33 cellular contexts compared by ENCODE assay signal in the genomic region with DNA sequence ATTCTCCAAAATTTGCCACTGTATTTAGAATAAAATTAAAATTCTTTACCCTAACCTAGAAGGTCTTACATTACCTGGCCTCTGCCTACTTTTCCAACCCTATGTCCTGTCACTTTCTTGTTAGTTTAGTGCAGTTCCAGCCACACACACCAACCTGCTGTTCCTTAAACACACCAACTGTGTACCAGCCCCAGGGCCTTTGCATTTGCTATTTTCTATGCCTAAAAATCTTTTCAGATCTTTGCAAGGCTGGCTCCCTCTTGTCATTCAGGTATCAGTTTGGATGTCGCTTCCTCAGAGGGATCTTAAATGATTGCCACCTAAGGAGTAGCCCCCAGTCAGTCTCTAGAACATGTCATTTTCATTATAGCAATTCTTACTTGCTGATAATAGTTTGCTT.
"Had no signal": no experiment of that assay in that cellular context is flagged by ENCODE, and none has a peak within 500 bp of the region (broad histone marks: within the 10 kb centered on the region; RNA-seq: fewer than 3 reads in every experiment).

No MANE protein-coding gene starts in this region.

- FAIRE-seq: astrocyte, bronchial epithelial cell, colon had no signal

- H3K4me1 ChIP-seq: adrenal gland, ascending aorta, breast epithelium had no signal

- H3K4me3 ChIP-seq: adrenal gland, ascending aorta, body of pancreas, breast epithelium, cardiac muscle cell had no signal

- H3K27ac ChIP-seq: adrenal gland, ascending aorta, body of pancreas, brain microvascular endothelial cell, breast epithelium, cardiac muscle cell had no signal

- H3K36me3 ChIP-seq: adrenal gland, ascending aorta, brain microvascular endothelial cell, breast epithelium, cardiac muscle cell had no signal

- ATAC-seq: activated naive CD4-positive, alpha-beta T cell treated with anti-CD3 and anti-CD28 coated beads, Interleukin-2, amount 50 U/mL, for 72 hours; activated naive CD8-positive, alpha-beta T cell treated with anti-CD3 and anti-CD28 coated beads, Interleukin-2, amount 50 U/mL, for 24 hours; activated T-cell treated with anti-CD3 and anti-CD28 coated beads, Interleukin-2, amount 50 U/mL, for 4 hours; activated T-cell treated with anti-CD3 and anti-CD28 coated beads, Interleukin-2, amount 50 U/mL, for 72 hours; activated T-helper 17 cell treated with anti-CD3 and anti-CD28 coated beads, Interleukin-2, amount 50 U/mL, for 72 hours; body of pancreas had no signal

- H3K9me3 ChIP-seq: adrenal gland, ascending aorta, body of pancreas, breast epithelium had no signal

- DNase-seq: activated effector memory CD4-positive, alpha-beta T cell treated with anti-CD3 and anti-CD28 coated beads, Interleukin-2, amount 50 U/mL, for 16 hours; activated effector memory CD4-positive, alpha-beta T cell treated with Interleukin-2 at 50 U/mL for 16 hours; activated gamma-delta T cell; activated gamma-delta T cell treated with Interleukin-2 at 50 U/mL for 16 hours; activated naive CD4-positive, alpha-beta T cell; activated naive CD4-positive, alpha-beta T cell treated with anti-CD3 and anti-CD28 coated beads for 36 hours; activated naive CD4-positive, alpha-beta T cell treated with anti-CD3 and anti-CD28 coated beads, Interleukin-2, amount 10 ng/mL, durations not matched to agents 7 days and 5 days; activated naive CD4-positive, alpha-beta T cell treated with anti-CD3 and anti-CD28 coated beads, Interleukin-2, amount 50 U/mL, for 16 hours; activated naive CD4-positive, alpha-beta T cell treated with Interleukin-2 at 50 U/mL for 16 hours; activated naive CD8-positive, alpha-beta T cell treated with anti-CD3 and anti-CD28 coated beads for 36 hours; activated naive CD8-positive, alpha-beta T cell treated with anti-CD3 and anti-CD28 coated beads, Interleukin-2, amount 10 ng/mL, durations not matched to agents 7 days and 5 days; activated naive CD8-positive, alpha-beta T cell treated with anti-CD3 and anti-CD28 coated beads, Interleukin-2, amount 50 U/mL, for 24 hours; activated T-cell treated with anti-CD3 and anti-CD28 coated beads, Interleukin-2, amount 50 U/mL, for 4 hours; activated T-cell treated with anti-CD3 and anti-CD28 coated beads, Interleukin-2, amount 50 U/mL, for 48 hours; activated T-cell treated with anti-CD3 and anti-CD28 coated beads, Interleukin-2, amount 50 U/mL, for 72 hours; adrenal gland; amniotic stem cell; amygdala; anterior cingulate cortex; aorta; body of pancreas; brain microvascular endothelial cell; caudate nucleus; central memory CD4-positive, alpha-beta T cell; cerebellar nuclear complex had no signal
